Comparison of ENCODE assay signal across 8 cellular contexts in the genomic region with DNA sequence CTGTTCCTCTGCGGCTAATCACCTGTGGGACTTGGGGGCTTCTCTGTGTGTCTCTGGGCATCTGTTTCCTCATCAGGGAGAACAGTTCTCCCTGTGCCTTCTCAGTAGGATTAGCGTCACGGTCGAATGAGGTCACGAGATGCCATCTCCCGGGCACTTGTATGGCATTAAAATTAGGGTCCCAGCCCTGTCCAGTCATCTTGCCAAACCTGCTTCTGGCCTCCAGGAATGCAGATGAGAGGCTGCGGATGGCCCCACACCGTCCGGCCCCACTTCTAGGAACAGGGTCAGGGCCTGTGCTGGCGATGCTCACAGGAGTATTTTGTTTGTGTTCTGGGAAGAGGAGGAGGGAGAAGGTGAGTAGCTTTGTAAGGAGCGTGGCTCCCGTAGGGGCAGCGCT. TPM values are rescaled to one million over a fixed set of nuclear protein-coding genes. Genes with fewer than 3 reads are reported as not detected.
DNase-seq lines count a peak whose midpoint lies in the region; ATAC-seq, FAIRE-seq and TF ChIP-seq lines count a peak whose summit lies in the region.

No MANE protein-coding gene starts in this region.

- no peak overlapping the region for H2BK5ac ChIP-seq in mesenchymal stem cell (ENCODE audit: low read depth, low read length, poor library complexity, severe bottlenecking)

- no peak for FAIRE-seq in astrocyte (lab: Jason Lieb, UNC)

- CTCF ChIA-PET in activated CD8-positive, alpha-beta T cell treated with anti-CD3 and anti-CD28 coated beads for 36 hours (lab: Charles Lee), result interaction anchor here (1.8 to 12.4 kb wide), 2 partner anchors 157 to 168 kb away, joined by 5 to 96 read pairs; no protein-coding TSS in a partner anchor
- CTCF ChIA-PET in activated CD8-positive, alpha-beta T cell treated with anti-CD3 and anti-CD28 coated beads, Interleukin-2, amount 10 ng/mL, durations not matched to agents 7 days and 5 days (lab: Charles Lee), result no interaction called here

- H3K27ac Mint-ChIP-seq in activated CD8-positive, alpha-beta T cell treated with anti-CD3 and anti-CD28 coated beads for 36 hours, result peak overlapping the region; percentile 38
- no peak overlapping the region for H3K27ac Mint-ChIP-seq in activated CD8-positive, alpha-beta T cell treated with anti-CD3 and anti-CD28 coated beads, Interleukin-2, amount 10 ng/mL, durations not matched to agents 7 days and 5 days
- H3K27ac Mint-ChIP-seq in astrocyte (ENCODE audit: unreplicated experiment), result peak overlapping the region; percentile 53

- H3K9me3 Mint-ChIP-seq in activated CD8-positive, alpha-beta T cell treated with anti-CD3 and anti-CD28 coated beads for 36 hours, result no peaks in the 10 kb centered on the region
- H3K9me3 Mint-ChIP-seq in activated CD8-positive, alpha-beta T cell treated with anti-CD3 and anti-CD28 coated beads, Interleukin-2, amount 10 ng/mL, durations not matched to agents 7 days and 5 days (ENCODE audit: insufficient read depth), result no peaks in the 10 kb centered on the region
- H3K9me3 Mint-ChIP-seq in astrocyte (ENCODE audit: unreplicated experiment), result peaks cover 2% of the 10 kb centered on the region

- intact Hi-C loops in activated CD8-positive, alpha-beta T cell treated with anti-CD3 and anti-CD28 coated beads for 36 hours (cut with micrococcal nuclease), result no loop called here
- intact Hi-C loops in thyroid gland (cut with DNase I), result no loop called here

- peak in 1 of 2 donors; percentile 63 for TF ChIP-seq POLR2A in thyroid gland (IDR thresholded peaks at IDR 0.05)

- H3K36me3 Mint-ChIP-seq in activated CD8-positive, alpha-beta T cell treated with anti-CD3 and anti-CD28 coated beads for 36 hours (ENCODE audit: low read depth), result no peaks in the 10 kb centered on the region
- H3K36me3 Mint-ChIP-seq in activated CD8-positive, alpha-beta T cell treated with anti-CD3 and anti-CD28 coated beads, Interleukin-2, amount 10 ng/mL, durations not matched to agents 7 days and 5 days (ENCODE audit: low read depth), result no peaks in the 10 kb centered on the region
- no peaks in the 10 kb centered on the region for H3K36me3 Mint-ChIP-seq in astrocyte (ENCODE audit: low read depth, unreplicated experiment)

- peak overlapping the region; percentile 75 for H3K4me2 ChIP-seq in astrocyte (ENCODE audit: low read length)
- no peak overlapping the region for H3K4me2 ChIP-seq in mesenchymal stem cell (ENCODE audit: low read length, poor library complexity, severe bottlenecking)

- no peak for ATAC-seq in activated CD8-positive, alpha-beta T cell treated with anti-CD3 and anti-CD28 coated beads for 36 hours
- ATAC-seq in activated CD8-positive, alpha-beta T cell treated with anti-CD3 and anti-CD28 coated beads, Interleukin-2, amount 10 ng/mL, durations not matched to agents 7 days and 5 days, result no peak

- no peaks in the 10 kb centered on the region for H3K27me3 Mint-ChIP-seq in activated CD8-positive, alpha-beta T cell treated with anti-CD3 and anti-CD28 coated beads for 36 hours
- no peaks in the 10 kb centered on the region for H3K27me3 Mint-ChIP-seq in activated CD8-positive, alpha-beta T cell treated with anti-CD3 and anti-CD28 coated beads, Interleukin-2, amount 10 ng/mL, durations not matched to agents 7 days and 5 days (ENCODE audit: low read depth)
- peaks cover 11% of the 10 kb centered on the region for H3K27me3 Mint-ChIP-seq in astrocyte (ENCODE audit: low read depth, unreplicated experiment)

- no peaks in the 10 kb centered on the region for H4K20me1 ChIP-seq in astrocyte (ENCODE audit: insufficient read depth, low read length)

- H3K36me3 ChIP-seq in astrocyte (ENCODE audit: insufficient read depth, low read length), result no peaks in the 10 kb centered on the region
- H3K36me3 ChIP-seq in mesenchymal stem cell (ENCODE audit: control insufficient read depth in 1 of 2, insufficient read depth in 2 of 2, low read depth in 1 of 2, low read length in 2 of 2), result peaks cover 0 to 33% of the 10 kb centered on the region in 2 experiments
- no peaks in the 10 kb centered on the region for H3K36me3 ChIP-seq in thyroid gland
- peaks cover 34% of the 10 kb centered on the region for H3K36me3 ChIP-seq in H7 (replicated peaks; ENCODE audit: control insufficient read depth, insufficient read depth, low read length)
- H3K36me3 ChIP-seq in HAP-1 (replicated peaks), result no peaks in the 10 kb centered on the region
- H3K36me3 ChIP-seq in effector memory CD4-positive, alpha-beta T cell (ENCODE audit: control insufficient read depth, insufficient read depth, low read length), result peaks cover 38% of the 10 kb centered on the region

- H3K18ac ChIP-seq in mesenchymal stem cell (ENCODE audit: low read depth in 1 of 2, low read length in 2 of 2), result no peak overlapping the region

- H3K4ac ChIP-seq in mesenchymal stem cell (ENCODE audit: low read depth in 1 of 2, low read length in 2 of 2), result no peak overlapping the region

- no peaks in the 10 kb centered on the region for H3K79me2 ChIP-seq in astrocyte (ENCODE audit: insufficient read depth, low read length)

- DNase-seq in activated CD8-positive, alpha-beta T cell treated with anti-CD3 and anti-CD28 coated beads for 36 hours, result no peak
- DNase-seq in activated CD8-positive, alpha-beta T cell treated with anti-CD3 and anti-CD28 coated beads, Interleukin-2, amount 10 ng/mL, durations not matched to agents 7 days and 5 days, result no peak
- DNase-seq in astrocyte (ENCODE audit: low read depth) (no peak), mesenchymal stem cell (no peak), thyroid gland (peak; percentile 96 to 98), H7 (no peak), HAP-1 (ENCODE audit: low spot score in 2 of 2) (no peak)
- no peak for DNase-seq in effector memory CD4-positive, alpha-beta T cell

- in situ Hi-C loops in HAP-1 (cut with MboI; ENCODE audit: low sequenced_read_pairs), result loop anchor here (25.0 kb wide), 1 partner anchor 618 kb away; no protein-coding TSS in a partner anchor

- peak overlapping the region; percentile 59 for H3K27ac ChIP-seq in astrocyte (ENCODE audit: low read depth, low read length)
- no peak overlapping the region for H3K27ac ChIP-seq in mesenchymal stem cell (ENCODE audit: low read length, poor library complexity, severe bottlenecking)
- H3K27ac ChIP-seq in thyroid gland, result peak overlapping the region; percentile 96 to 100 (median 100)
- H3K27ac ChIP-seq in effector memory CD4-positive, alpha-beta T cell (ENCODE audit: insufficient read depth, low read length, poor library complexity, severe bottlenecking), result no peak overlapping the region

- H3K9me3 ChIP-seq in astrocyte (ENCODE audit: insufficient read depth, low read depth, low read length) (no peaks in the 10 kb centered on the region), mesenchymal stem cell (ENCODE audit: control insufficient read depth, low read length) (no peaks in the 10 kb centered on the region), thyroid gland (no peaks in the 10 kb centered on the region), HAP-1 (no peaks in the 10 kb centered on the region)
- H3K9me3 ChIP-seq in effector memory CD4-positive, alpha-beta T cell (ENCODE audit: control insufficient read depth, low read length), result no peaks in the 10 kb centered on the region

- H2AK5ac ChIP-seq in mesenchymal stem cell (ENCODE audit: low read length, severe bottlenecking), result no peak overlapping the region

- no peak overlapping the region for H2BK15ac ChIP-seq in mesenchymal stem cell (ENCODE audit: low read depth, poor library complexity, severe bottlenecking)

- H3K9ac ChIP-seq in astrocyte (ENCODE audit: low read length) (peak overlapping the region; percentile 63), mesenchymal stem cell (ENCODE audit: low read length) (peak overlapping the region; percentile 68)

- no peak overlapping the region for H4K8ac ChIP-seq in mesenchymal stem cell (ENCODE audit: low read length)

- POLR2A ChIA-PET in activated CD8-positive, alpha-beta T cell treated with anti-CD3 and anti-CD28 coated beads for 36 hours (lab: Charles Lee), result no interaction called here
- POLR2A ChIA-PET in activated CD8-positive, alpha-beta T cell treated with anti-CD3 and anti-CD28 coated beads, Interleukin-2, amount 10 ng/mL, durations not matched to agents 7 days and 5 days (lab: Charles Lee), result no interaction called here

- WGBS in mesenchymal stem cell, result 95% methylated on average over 13 of the region's 13 CpGs
- WGBS in thyroid gland, 2 donors, result 33 to 35% methylated on average over 10 to 13 of the region's 13 CpGs

- no peak overlapping the region for H2BK12ac ChIP-seq in mesenchymal stem cell (ENCODE audit: low read length in 2 of 2)

- no peak overlapping the region for H2BK120ac ChIP-seq in mesenchymal stem cell (ENCODE audit: low read depth, low read length)

- H3K4me3 ChIP-seq in astrocyte (ENCODE audit: insufficient read depth, low read depth, low read length), result no peak overlapping the region
- no peak overlapping the region for H3K4me3 ChIP-seq in mesenchymal stem cell (ENCODE audit: insufficient read depth in 1 of 2, low read depth in 1 of 2, low read length in 2 of 2)
- peak overlapping the region in 1 of 3 donors; percentile 12 for H3K4me3 ChIP-seq in thyroid gland (replicated peaks in 1 of 3)
- H3K4me3 ChIP-seq in H7 (ENCODE audit: insufficient read depth, low read depth, low read length), result no peak overlapping the region
- H3K4me3 ChIP-seq in HAP-1, result no peak overlapping the region
- no peak overlapping the region for H3K4me3 ChIP-seq in effector memory CD4-positive, alpha-beta T cell (ENCODE audit: insufficient read depth, low read depth, low read length, poor library complexity, severe bottlenecking)

- H3K14ac ChIP-seq in mesenchymal stem cell (ENCODE audit: low read length in 2 of 2), result no peak overlapping the region

- peaks cover 21% of the 10 kb centered on the region for H3K4me1 Mint-ChIP-seq in activated CD8-positive, alpha-beta T cell treated with anti-CD3 and anti-CD28 coated beads for 36 hours (ENCODE audit: low read depth)
- H3K4me1 Mint-ChIP-seq in activated CD8-positive, alpha-beta T cell treated with anti-CD3 and anti-CD28 coated beads, Interleukin-2, amount 10 ng/mL, durations not matched to agents 7 days and 5 days (ENCODE audit: low read depth), result peaks cover 6% of the 10 kb centered on the region
- peaks cover 16% of the 10 kb centered on the region for H3K4me1 Mint-ChIP-seq in astrocyte (ENCODE audit: low read depth, unreplicated experiment)

- H3K23ac ChIP-seq in mesenchymal stem cell (ENCODE audit: low read length in 2 of 2), result no peak overlapping the region

- TF ChIP-seq CTCF in activated CD8-positive, alpha-beta T cell treated with anti-CD3 and anti-CD28 coated beads for 36 hours (IDR thresholded peaks at IDR 0.05), result no peak
- no peak for TF ChIP-seq CTCF in astrocyte (IDR thresholded peaks at IDR 0.05; ENCODE audit: insufficient read depth, low read depth, low read length)
- no peak for TF ChIP-seq CTCF in thyroid gland (IDR thresholded peaks at IDR 0.05)

- H3K79me1 ChIP-seq in mesenchymal stem cell (replicated peaks; ENCODE audit: low read length, poor library complexity, severe bottlenecking), result no peaks in the 10 kb centered on the region

- H2AFZ ChIP-seq in astrocyte (ENCODE audit: low read depth, low read length), result peak overlapping the region; percentile 86
- no peak overlapping the region for H2AFZ ChIP-seq in mesenchymal stem cell (ENCODE audit: low read depth, low read length)

- H4K91ac ChIP-seq in mesenchymal stem cell (ENCODE audit: low read length), result no peak overlapping the region

- H3K27me3 ChIP-seq in astrocyte (ENCODE audit: insufficient read depth, low read length), result no peaks in the 10 kb centered on the region
- H3K27me3 ChIP-seq in mesenchymal stem cell (ENCODE audit: control insufficient read depth in 1 of 2, insufficient read depth in 1 of 2, low read length in 2 of 2), result peaks cover 0 to 4% of the 10 kb centered on the region in 2 experiments
- no peaks in the 10 kb centered on the region for H3K27me3 ChIP-seq in thyroid gland
- H3K27me3 ChIP-seq in H7 (ENCODE audit: control insufficient read depth, insufficient read depth, low read length), result no peaks in the 10 kb centered on the region
- H3K27me3 ChIP-seq in HAP-1 (ENCODE audit: low read depth), result no peaks in the 10 kb centered on the region
- no peaks in the 10 kb centered on the region for H3K27me3 ChIP-seq in effector memory CD4-positive, alpha-beta T cell (replicated peaks; ENCODE audit: control insufficient read depth, insufficient read depth, low read length, poor library complexity, severe bottlenecking)

- peaks cover 11% of the 10 kb centered on the region for H3K4me1 ChIP-seq in astrocyte (ENCODE audit: insufficient read depth, low read length)
- peaks cover 31% of the 10 kb centered on the region for H3K4me1 ChIP-seq in mesenchymal stem cell (ENCODE audit: control insufficient read depth, insufficient read depth, low read depth, low read length)
- H3K4me1 ChIP-seq in thyroid gland, result peaks cover 32 to 39% of the 10 kb centered on the region in 2 donors
- H3K4me1 ChIP-seq in HAP-1, result no peaks in the 10 kb centered on the region
- H3K4me1 ChIP-seq in effector memory CD4-positive, alpha-beta T cell (ENCODE audit: control insufficient read depth, insufficient read depth, low read length, poor library complexity, severe bottlenecking), result peaks cover 5% of the 10 kb centered on the region

- no peak overlapping the region for H3K4me3 Mint-ChIP-seq in activated CD8-positive, alpha-beta T cell treated with anti-CD3 and anti-CD28 coated beads for 36 hours
- no peak overlapping the region for H3K4me3 Mint-ChIP-seq in activated CD8-positive, alpha-beta T cell treated with anti-CD3 and anti-CD28 coated beads, Interleukin-2, amount 10 ng/mL, durations not matched to agents 7 days and 5 days
- H3K4me3 Mint-ChIP-seq in astrocyte (ENCODE audit: unreplicated experiment), result no peak overlapping the region

RNA-seq across cellular contexts. Expression of a gene that starts 58.5 kb away (rescaled TPM):
- total RNA-seq in activated CD8-positive, alpha-beta T cell treated with anti-CD3 and anti-CD28 coated beads for 36 hours, result not detected
- total RNA-seq in activated CD8-positive, alpha-beta T cell treated with anti-CD3 and anti-CD28 coated beads, Interleukin-2, amount 10 ng/mL, durations not matched to agents 7 days and 5 days, result not detected
- total RNA-seq in astrocyte (not detected in 2 replicates), thyroid gland (not detected)
- not detected for polyA plus RNA-seq in mesenchymal stem cell (2013, experiment 1 of 2)
- not detected for polyA plus RNA-seq in mesenchymal stem cell (2013, experiment 2 of 2)
- not detected in 2 replicates for total RNA-seq in H7 (2014; rRNA removed; shearing (Covaris generic))

Comparison
In these comparisons a context has a peak if more than half of its experiments do, and no peak if none do; other contexts are left out.
1. DNase-seq: peak in thyroid gland (2 of 2); none in activated CD8-positive, alpha-beta T cell treated with anti-CD3 and anti-CD28 coated beads for 36 hours (single experiment), activated CD8-positive, alpha-beta T cell treated with anti-CD3 and anti-CD28 coated beads, Interleukin-2, amount 10 ng/mL, durations not matched to agents 7 days and 5 days (single experiment), astrocyte (single experiment), mesenchymal stem cell (single experiment), H7 (single experiment), HAP-1 (0 of 2) and effector memory CD4-positive, alpha-beta T cell (0 of 3).
2. H3K27ac ChIP-seq: peak in astrocyte (single experiment) and thyroid gland (3 of 3); none in mesenchymal stem cell (single experiment) and effector memory CD4-positive, alpha-beta T cell (single experiment).